In the genomic region with DNA sequence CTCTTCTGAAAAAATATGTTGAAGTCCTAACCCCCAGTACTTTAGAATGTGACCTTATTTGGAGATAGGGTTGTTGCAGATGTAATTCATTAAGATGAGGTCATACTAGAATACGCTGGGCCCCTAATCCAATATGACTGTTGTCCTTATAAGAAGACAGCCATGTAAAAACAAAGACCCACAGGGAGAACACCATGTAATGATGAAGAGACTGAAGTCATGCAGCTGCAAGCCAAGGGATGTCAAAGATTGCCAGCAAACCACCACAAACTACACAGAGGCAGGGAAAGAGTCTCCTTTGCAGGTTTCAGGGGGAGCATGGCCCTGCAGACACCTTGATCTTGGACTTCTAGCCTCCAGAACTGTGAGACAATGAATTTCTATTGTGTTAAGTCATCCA, we compare ENCODE assay signal across 22 cellular contexts. TPM values are rescaled to one million over a fixed set of nuclear protein-coding genes. Genes with fewer than 3 reads are reported as not detected.
DNase-seq lines count a peak whose midpoint lies in the region; FAIRE-seq and TF ChIP-seq lines count a peak whose summit lies in the region.
"Had no signal": no experiment of that assay in that cellular context is flagged by ENCODE, and none has a peak within 500 bp of the region (broad histone marks: within the 10 kb centered on the region; RNA-seq: fewer than 3 reads in every experiment).

No MANE protein-coding gene starts in this region.

- H3K27ac ChIP-seq in H1 (ENCODE audit: low read depth, low read length): no peak overlapping the region
- H3K27ac ChIP-seq in neural progenitor cell: no peak overlapping the region
- H3K27ac ChIP-seq: A549 had no signal

- H3K56ac ChIP-seq in H1 (replicated peaks; ENCODE audit: insufficient read length, low read depth, low read length): no peak overlapping the region

- H3K9ac ChIP-seq in H1 (replicated peaks in 1 of 4; ENCODE audit: extremely low read depth in 1 of 4, low read depth in 3 of 4, low read length in 3 of 4) (no peak overlapping the region), neural progenitor cell (no peak overlapping the region)

- H3K79me1 ChIP-seq in H1 (ENCODE audit: low read depth, low read length): no peaks in the 10 kb centered on the region

- H3K9me3 Mint-ChIP-seq in activated CD4-positive, alpha-beta T cell treated with anti-CD3 and anti-CD28 coated beads, Interleukin-2, amount 10 ng/mL, durations not matched to agents 24 days and 14 days: no peaks in the 10 kb centered on the region
- H3K9me3 Mint-ChIP-seq in neural progenitor cell (no peaks in the 10 kb centered on the region), Calu3 (ENCODE audit: low read depth, unreplicated experiment) (no peaks in the 10 kb centered on the region)
- H3K9me3 Mint-ChIP-seq: CD4-positive, alpha-beta memory T cell had no signal

- no peak overlapping the region for H2BK20ac ChIP-seq in H1 (ENCODE audit: low read length)

- no peak overlapping the region for H3K18ac ChIP-seq in H1 (ENCODE audit: extremely low read depth, low read length)

- no peaks in the 10 kb centered on the region for H3K9me3 ChIP-seq in H1 (ENCODE audit: insufficient read depth in 2 of 2, low read depth in 1 of 2, low read length in 1 of 2)
- no peaks in the 10 kb centered on the region for H3K9me3 ChIP-seq in neural progenitor cell (ENCODE audit: low read depth)
- H3K9me3 ChIP-seq: A549 had no signal

- WGBS in H1 (ENCODE audit: extremely low coverage in 1 of 2, insufficient coverage in 1 of 2, insufficient read length in 1 of 2, insufficient replicate concordance in 2 of 2, low coverage in 1 of 2, low lambda C conversion rate in 2 of 2, missing lambda C conversion rate in 1 of 2), 2 experiments: 100% methylated on average over 1 of the region's 1 CpG; no CpG with 5 or more reads in 1 of the 2 experiments

- H4K20me1 ChIP-seq in H1 (replicated peaks in 1 of 2; ENCODE audit: control insufficient read depth in 1 of 2, insufficient read depth in 2 of 2, low read length in 2 of 2) (no peaks in the 10 kb centered on the region), neural progenitor cell (ENCODE audit: low read depth) (no peaks in the 10 kb centered on the region)

- H3K4me1 ChIP-seq in H1 (replicated peaks in 1 of 4; ENCODE audit: control insufficient read depth in 3 of 4, insufficient read depth in 4 of 4, low read length in 3 of 4) (no peaks in the 10 kb centered on the region), neural progenitor cell (no peaks in the 10 kb centered on the region)
- H3K4me1 ChIP-seq: A549 had no signal

- H3K79me2 ChIP-seq in H1 (ENCODE audit: control insufficient read depth in 1 of 2, insufficient read depth in 2 of 2, low read length in 2 of 2): no peaks in the 10 kb centered on the region
- no peaks in the 10 kb centered on the region for H3K79me2 ChIP-seq in neural progenitor cell (ENCODE audit: low read depth)

- no TSS peak for BruUV-seq in Calu3 (replicated peaks; lab: Mats Ljungman, UMichigan)

- POLR2A ChIA-PET in HEK293T (lab: Yijun Ruan, JAX): interaction anchor here (1.4 to 1.6 kb wide), 2 partner anchors 9 to 109 kb away, joined by 3 to 4 read pairs; a partner anchor contains a TSS
- POLR2A ChIA-PET in H1 (lab: Charles Lee; ENCODE audit: partially characterized antibody): no interaction called here

- H4K5ac ChIP-seq in H1 (ENCODE audit: insufficient read length, low read depth, low read length): no peak overlapping the region

- H2BK15ac ChIP-seq in H1 (ENCODE audit: low read length): no peak overlapping the region

- no peak overlapping the region for H3K4me3 Mint-ChIP-seq in activated CD4-positive, alpha-beta T cell treated with anti-CD3 and anti-CD28 coated beads, Interleukin-2, amount 10 ng/mL, durations not matched to agents 24 days and 14 days
- H3K4me3 Mint-ChIP-seq in neural progenitor cell (no peak overlapping the region), Calu3 (ENCODE audit: low read depth, unreplicated experiment) (no peak overlapping the region)
- H3K4me3 Mint-ChIP-seq: CD4-positive, alpha-beta memory T cell had no signal

- no peak overlapping the region for H3K4ac ChIP-seq in H1 (replicated peaks; ENCODE audit: insufficient read length, low read depth, low read length)

- no peak for TF ChIP-seq CTCF in H1 (IDR thresholded peaks at IDR 0.05; ENCODE audit: control extremely low read depth in 1 of 3, insufficient read depth in 1 of 3, low read depth in 1 of 3, low read length in 3 of 3)
- TF ChIP-seq CTCF in neural progenitor cell (IDR thresholded peaks at IDR 0.05): no peak
- no peak for TF ChIP-seq CTCF in Calu3 (IDR thresholded peaks at IDR 0.05; ENCODE audit: unreplicated experiment)

- no peak for TF ChIP-seq POLR2A in H1 (IDR thresholded peaks at IDR 0.05; ENCODE audit: control extremely low read depth in 1 of 2, low read depth in 2 of 2, low read length in 2 of 2)

- H3K36me3 ChIP-seq in H1 (ENCODE audit: control insufficient read depth in 2 of 4, insufficient read depth in 4 of 4, low read length in 3 of 4) (no peaks in the 10 kb centered on the region), neural progenitor cell (no peaks in the 10 kb centered on the region)

- H3K23ac ChIP-seq in H1 (ENCODE audit: insufficient read length): no peak overlapping the region

- H3K36me3 Mint-ChIP-seq in activated CD4-positive, alpha-beta T cell treated with anti-CD3 and anti-CD28 coated beads, Interleukin-2, amount 10 ng/mL, durations not matched to agents 24 days and 14 days (ENCODE audit: low read depth): peaks cover 11% of the 10 kb centered on the region
- H3K36me3 Mint-ChIP-seq in neural progenitor cell (no peaks in the 10 kb centered on the region), Calu3 (ENCODE audit: insufficient read depth, unreplicated experiment) (no peaks in the 10 kb centered on the region)

- intact Hi-C loops in activated CD4-positive, alpha-beta T cell treated with anti-CD3 and anti-CD28 coated beads, Interleukin-2, amount 10 ng/mL, durations not matched to agents 24 days and 14 days (cut with micrococcal nuclease): no loop called here
- intact Hi-C loops in Calu3 (cut with micrococcal nuclease; ENCODE audit: unreplicated experiment): no loop called here

- H3F3A ChIP-seq in neural progenitor cell (ENCODE audit: low read depth): peaks cover 3% of the 10 kb centered on the region

- no peaks in the 10 kb centered on the region for H3K23me2 ChIP-seq in H1 (ENCODE audit: low read depth, low read length)

- no peaks in the 10 kb centered on the region for H3K27me3 Mint-ChIP-seq in activated CD4-positive, alpha-beta T cell treated with anti-CD3 and anti-CD28 coated beads, Interleukin-2, amount 10 ng/mL, durations not matched to agents 24 days and 14 days
- H3K27me3 Mint-ChIP-seq in neural progenitor cell (ENCODE audit: insufficient read depth, low read depth): peaks cover 4% of the 10 kb centered on the region
- H3K27me3 Mint-ChIP-seq in Calu3 (ENCODE audit: unreplicated experiment): peaks cover 12% of the 10 kb centered on the region
- H3K27me3 Mint-ChIP-seq: CD4-positive, alpha-beta memory T cell had no signal

- H3K27ac Mint-ChIP-seq in activated CD4-positive, alpha-beta T cell treated with anti-CD3 and anti-CD28 coated beads, Interleukin-2, amount 10 ng/mL, durations not matched to agents 24 days and 14 days: no peak overlapping the region
- peak overlapping the region; percentile 54 for H3K27ac Mint-ChIP-seq in neural progenitor cell
- H3K27ac Mint-ChIP-seq in Calu3 (ENCODE audit: unreplicated experiment): no peak overlapping the region
- H3K27ac Mint-ChIP-seq: CD4-positive, alpha-beta memory T cell had no signal

- no peak overlapping the region for H2BK12ac ChIP-seq in H1 (ENCODE audit: low read depth, low read length)

- no peaks in the 10 kb centered on the region for H3K4me1 Mint-ChIP-seq in activated CD4-positive, alpha-beta T cell treated with anti-CD3 and anti-CD28 coated beads, Interleukin-2, amount 10 ng/mL, durations not matched to agents 24 days and 14 days
- H3K4me1 Mint-ChIP-seq in neural progenitor cell (no peaks in the 10 kb centered on the region), Calu3 (ENCODE audit: low read depth, unreplicated experiment) (no peaks in the 10 kb centered on the region)

- H2AK5ac ChIP-seq in H1 (ENCODE audit: low read depth, low read length): no peak overlapping the region

- no peak overlapping the region for H3K14ac ChIP-seq in H1 (ENCODE audit: insufficient read length)

- CTCF ChIA-PET in HEK293T (lab: Yijun Ruan, JAX): interaction anchor here (1.1 kb wide), 1 partner anchor 19 kb away, joined by 3 read pairs; no protein-coding TSS in a partner anchor
- CTCF ChIA-PET in H1 (lab: Charles Lee; ENCODE audit: partially characterized antibody): interaction anchor here (0.6 kb wide), 1 partner anchor 616 kb away, joined by 3 read pairs; no protein-coding TSS in a partner anchor
- CTCF ChIA-PET in Calu3 (lab: Charles Lee): interaction anchor here (0.6 kb wide), 1 partner anchor 269 kb away, joined by 4 read pairs; no protein-coding TSS in a partner anchor

- no peak for FAIRE-seq in H1 (lab: Jason Lieb, UNC)
- FAIRE-seq: A549, G401.6, GM12892, GM19239 had no signal

- H4K91ac ChIP-seq in H1 (replicated peaks; ENCODE audit: insufficient read length, low read length): no peak overlapping the region

- H3K4me3 ChIP-seq in H1 (ENCODE audit: extremely low read depth in 1 of 4, insufficient read depth in 2 of 4, low read depth in 3 of 4, low read length in 4 of 4) (no peak overlapping the region), neural progenitor cell (no peak overlapping the region)
- H3K4me3 ChIP-seq: A549 had no signal

- H2BK5ac ChIP-seq in H1 (ENCODE audit: low read depth, low read length): no peak overlapping the region

- H2BK120ac ChIP-seq in H1 (replicated peaks; ENCODE audit: low read depth, low read length): no peak overlapping the region

- peak; percentile 8 for DNase-seq in activated CD4-positive, alpha-beta T cell treated with anti-CD3 and anti-CD28 coated beads, Interleukin-2, amount 10 ng/mL, durations not matched to agents 24 days and 14 days
- DNase-seq in activated CD4-positive, alpha-beta T cell treated with anti-CD3 and anti-CD28 coated beads, Interleukin-2, amount 50 U/mL, for 48 hours: no peak
- no peak for DNase-seq in HEK293T (ENCODE audit: extremely low spot score)
- DNase-seq in H1 (ENCODE audit: low read depth in 1 of 2, low spot score in 2 of 2): no peak
- DNase-seq in neural progenitor cell (ENCODE audit: low spot score): no peak
- no peak for DNase-seq in cerebellar cortex (ENCODE audit: low spot score)
- DNase-seq in Calu3: no peak
- DNase-seq in mesenteric fat pad (ENCODE audit: low spot score): no peak
- DNase-seq: 8988T; ACHN; C1 segment of cervical spinal cord; CD4-positive, alpha-beta memory T cell; COR-L47; DMS153; DND-41; GOT3; H7 had no signal

- no peak overlapping the region for H2AFZ ChIP-seq in H1 (ENCODE audit: low read length)
- no peak overlapping the region for H2AFZ ChIP-seq in neural progenitor cell (replicated peaks)

- H3K4me2 ChIP-seq in H1 (ENCODE audit: insufficient read depth in 1 of 2, low read depth in 2 of 2, low read length in 2 of 2) (no peak overlapping the region), neural progenitor cell (no peak overlapping the region)
- H3K4me2 ChIP-seq: A549 had no signal

- H3K27me3 ChIP-seq in H1 (replicated peaks in 1 of 4; ENCODE audit: control insufficient read depth in 3 of 4, extremely low read depth in 1 of 4, insufficient read depth in 3 of 4, low read length in 3 of 4) (no peaks in the 10 kb centered on the region), neural progenitor cell (no peaks in the 10 kb centered on the region)

- no peak for TF ChIP-seq RAD21 in H1 (IDR thresholded peaks at IDR 0.05 in 1 of 2, conservative IDR thresholded peaks at IDR 0.05 in 1 of 2; ENCODE audit: low read depth in 2 of 2, low read length in 2 of 2)

- TF ChIP-seq EP300 in H1 (IDR thresholded peaks at IDR 0.05; ENCODE audit: borderline replicate concordance in 1 of 2, low read depth in 2 of 2, low read length in 2 of 2): no peak

- no peak overlapping the region for H4K8ac ChIP-seq in H1 (ENCODE audit: extremely low read depth, insufficient read depth, low read length)

RNA-seq across cellular contexts. Expression of a gene that starts 37.4 kb away (rescaled TPM):
- not detected in 2 replicates for total RNA-seq in activated CD4-positive, alpha-beta T cell treated with anti-CD3 and anti-CD28 coated beads, Interleukin-2, amount 10 ng/mL, durations not matched to agents 24 days and 14 days
- not detected in 2 replicates for total RNA-seq in H1 (2021; fragmentation: NEBNext Ultra II Directional; extraction: Animal tissue kit (Norgen Biotek cat#: 25700))
- polyA plus RNA-seq in H1 (2011; rRNA removed): 0.05 TPM in 1 of 2 replicates, not detected in the other
- polyA plus RNA-seq in H1 (2011; cell fraction: cytosol; rRNA removed): not detected
- polyA plus RNA-seq in H1 (2011; cell fraction: nucleus; rRNA removed): not detected
- polyA plus RNA-seq in H1 (2012, experiment 1 of 2): not detected in 4 replicates
- not detected for polyA plus RNA-seq in H1 (2012, experiment 2 of 2)
- 0.02 TPM for polyA plus RNA-seq in H1 (2013, experiment 1 of 2)
- polyA plus RNA-seq in H1 (2013, experiment 2 of 2): not detected
- polyA minus RNA-seq in H1 (2011; rRNA and poly(A)+ RNA removed): not detected in 2 replicates
- not detected for polyA minus RNA-seq in H1 (2011; cell fraction: cytosol; rRNA and poly(A)+ RNA removed)
- not detected for polyA minus RNA-seq in H1 (2011; cell fraction: nucleus; rRNA and poly(A)+ RNA removed)
- total RNA-seq in neural progenitor cell (ENCODE audit: low replicate concordance) (not detected in 2 replicates), Calu3 (2022) (not detected in 2 replicates), mesenteric fat pad (not detected)
- total RNA-seq: CD4-positive, alpha-beta memory T cell; H7 had no signal
- polyA plus RNA-seq: BJ had no signal

RNA-seq across cellular contexts. Expression of a gene that starts 37.5 kb away (rescaled TPM):
- total RNA-seq in activated CD4-positive, alpha-beta T cell treated with anti-CD3 and anti-CD28 coated beads, Interleukin-2, amount 10 ng/mL, durations not matched to agents 24 days and 14 days: 27.1 and 33.7 TPM in 2 replicates
- total RNA-seq in H1 (2021; fragmentation: NEBNext Ultra II Directional; extraction: Animal tissue kit (Norgen Biotek cat#: 25700)): 45.0 and 48.9 TPM in 2 replicates
- 25.7 and 39.7 TPM in 2 replicates for polyA plus RNA-seq in H1 (2011; rRNA removed)
- 24.3 TPM for polyA plus RNA-seq in H1 (2011; cell fraction: cytosol; rRNA removed)
- 13.0 TPM for polyA plus RNA-seq in H1 (2011; cell fraction: nucleus; rRNA removed)
- polyA plus RNA-seq in H1 (2012, experiment 1 of 2): 30.6 to 42.6 TPM (median 35.0 TPM) in 4 replicates
- polyA plus RNA-seq in H1 (2012, experiment 2 of 2): 43.5 TPM
- polyA plus RNA-seq in H1 (2013, experiment 1 of 2): 103 TPM
- polyA plus RNA-seq in H1 (2013, experiment 2 of 2): 102 TPM
- polyA minus RNA-seq in H1 (2011; rRNA and poly(A)+ RNA removed): 12.6 and 17.6 TPM in 2 replicates
- 7.3 TPM for polyA minus RNA-seq in H1 (2011; cell fraction: cytosol; rRNA and poly(A)+ RNA removed)
- polyA minus RNA-seq in H1 (2011; cell fraction: nucleus; rRNA and poly(A)+ RNA removed): 8.9 TPM
- total RNA-seq in neural progenitor cell (ENCODE audit: low replicate concordance): 44.2 and 81.0 TPM in 2 replicates
- 46.8 and 50.0 TPM in 2 replicates for total RNA-seq in Calu3 (2022)
- 21.6 TPM for total RNA-seq in mesenteric fat pad
